In the genomic region with DNA sequence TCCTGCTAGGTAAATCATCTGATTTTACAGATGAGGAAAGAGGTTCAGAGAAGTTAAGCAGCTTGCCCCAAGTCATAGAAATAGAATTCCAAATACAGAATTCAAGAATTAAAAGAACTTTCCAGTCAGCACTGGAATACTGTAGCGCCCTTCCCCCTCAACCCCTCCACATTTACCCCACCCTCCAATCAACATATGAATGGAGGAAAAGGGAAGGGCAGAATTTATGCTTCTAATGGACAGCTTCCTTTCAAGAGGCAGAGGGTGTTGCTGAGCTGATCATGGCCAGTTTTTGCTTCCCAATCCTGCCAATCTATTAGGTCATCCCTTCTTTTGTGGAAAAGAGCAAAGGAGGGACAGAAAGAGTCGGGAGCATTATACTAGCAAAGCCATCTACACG, we compare ENCODE assay signal across 24 cellular contexts. TPM values are rescaled to one million over a fixed set of nuclear protein-coding genes. Genes with fewer than 3 reads are reported as not detected.
"Had no signal": no experiment of that assay in that cellular context is flagged by ENCODE, and none has a peak within 500 bp of the region (broad histone marks: within the 10 kb centered on the region; RNA-seq: fewer than 3 reads in every experiment).

No MANE protein-coding gene starts in this region.

- H3K27me3 ChIP-seq: esophagus muscularis mucosa, gastrocnemius medialis, testis, upper lobe of right lung had no signal

- H3K36me3 Mint-ChIP-seq: activated naive CD4-positive, alpha-beta T cell treated with anti-CD3 and anti-CD28 coated beads, Interleukin-2, amount 10 ng/mL, durations not matched to agents 7 days and 5 days; naive thymus-derived CD4-positive, alpha-beta T cell had no signal

- ATAC-seq: activated T-cell treated with anti-CD3 and anti-CD28 coated beads, Interleukin-2, amount 50 U/mL, for 72 hours; gastrocnemius medialis; left lobe of liver; lower lobe of right lung; naive thymus-derived CD4-positive, alpha-beta T cell; sciatic nerve; upper lobe of right lung had no signal

- H3K27ac ChIP-seq: coronary artery, esophagus muscularis mucosa, gastrocnemius medialis, lower lobe of right lung, testis, upper lobe of right lung had no signal

- H3K4me1 ChIP-seq: esophagus muscularis mucosa, gastrocnemius medialis, lower lobe of right lung, testis, upper lobe of right lung had no signal

- H3K4me3 ChIP-seq: coronary artery, esophagus muscularis mucosa, gastrocnemius medialis, lower lobe of right lung, testis, upper lobe of right lung had no signal

- H3K4me3 Mint-ChIP-seq: activated CD4-positive, alpha-beta memory T cell treated with anti-CD3 and anti-CD28 coated beads, Interleukin-2, amount 10 ng/mL, durations not matched to agents 7 days and 5 days; activated naive CD4-positive, alpha-beta T cell treated with anti-CD3 and anti-CD28 coated beads, Interleukin-2, amount 10 ng/mL, durations not matched to agents 7 days and 5 days; activated T-cell treated with anti-CD3 and anti-CD28 coated beads, Interleukin-2, amount 50 U/mL, for 72 hours; naive thymus-derived CD4-positive, alpha-beta T cell; neural crest cell; T-helper 1 cell treated with Interleukin-12 subunit alpha and Interleukin-12 subunit beta and Interleukin-4 antibody, amounts not matched to agents 30 μg/mL and 1 μg/mL, for 36 hours had no signal

- H3K27ac Mint-ChIP-seq: activated CD4-positive, alpha-beta memory T cell treated with anti-CD3 and anti-CD28 coated beads, Interleukin-2, amount 10 ng/mL, durations not matched to agents 7 days and 5 days; activated naive CD4-positive, alpha-beta T cell treated with anti-CD3 and anti-CD28 coated beads, Interleukin-2, amount 10 ng/mL, durations not matched to agents 7 days and 5 days; activated T-cell treated with anti-CD3 and anti-CD28 coated beads, Interleukin-2, amount 50 U/mL, for 72 hours; naive thymus-derived CD4-positive, alpha-beta T cell; T-helper 1 cell treated with Interleukin-12 subunit alpha and Interleukin-12 subunit beta and Interleukin-4 antibody, amounts not matched to agents 30 μg/mL and 1 μg/mL, for 36 hours had no signal

- H3K9me3 Mint-ChIP-seq: activated CD4-positive, alpha-beta memory T cell treated with anti-CD3 and anti-CD28 coated beads, Interleukin-2, amount 10 ng/mL, durations not matched to agents 7 days and 5 days; activated T-cell treated with anti-CD3 and anti-CD28 coated beads, Interleukin-2, amount 50 U/mL, for 72 hours had no signal

- H3K27me3 Mint-ChIP-seq: activated naive CD4-positive, alpha-beta T cell treated with anti-CD3 and anti-CD28 coated beads, Interleukin-2, amount 10 ng/mL, durations not matched to agents 7 days and 5 days had no signal

- H3K36me3 ChIP-seq: esophagus muscularis mucosa, gastrocnemius medialis, lower lobe of right lung, upper lobe of right lung had no signal

- H3K9me3 ChIP-seq: esophagus muscularis mucosa, gastrocnemius medialis, lower lobe of right lung, testis, upper lobe of right lung had no signal

- DNase-seq: activated CD4-positive, alpha-beta memory T cell treated with anti-CD3 and anti-CD28 coated beads, Interleukin-2, amount 10 ng/mL, durations not matched to agents 7 days and 5 days; activated CD4-positive, alpha-beta T cell treated with anti-CD3 and anti-CD28 coated beads for 4 hours; activated CD4-positive, CD25-positive, alpha-beta regulatory T cell; activated effector memory CD4-positive, alpha-beta T cell treated with Interleukin-2 at 50 U/mL for 16 hours; activated naive CD4-positive, alpha-beta T cell treated with anti-CD3 and anti-CD28 coated beads, Interleukin-2, amount 10 ng/mL, durations not matched to agents 7 days and 5 days; activated T-cell treated with anti-CD3 and anti-CD28 coated beads, Interleukin-2, amount 50 U/mL, for 72 hours; amygdala; cerebellar nuclear complex; gastrocnemius medialis; hippocampal formation; kidney; lower lobe of right lung; naive thymus-derived CD4-positive, alpha-beta T cell; small intestine; stimulated activated CD4-positive, alpha-beta T cell treated with anti-CD3 and anti-CD28 coated beads, Interleukin-4, amount 100 ng/mL, for 1 hour; stimulated activated naive CD4-positive, alpha-beta T cell; testis; upper lobe of right lung had no signal

- H3K4me1 Mint-ChIP-seq: activated CD4-positive, alpha-beta memory T cell treated with anti-CD3 and anti-CD28 coated beads, Interleukin-2, amount 10 ng/mL, durations not matched to agents 7 days and 5 days; activated naive CD4-positive, alpha-beta T cell treated with anti-CD3 and anti-CD28 coated beads, Interleukin-2, amount 10 ng/mL, durations not matched to agents 7 days and 5 days had no signal

RNA-seq across cellular contexts. Expression of a gene that starts 39.1 kb away (rescaled TPM):
- total RNA-seq: left lobe of liver had no signal
